1 cellular context compared by ENCODE assay signal in the genomic region with DNA sequence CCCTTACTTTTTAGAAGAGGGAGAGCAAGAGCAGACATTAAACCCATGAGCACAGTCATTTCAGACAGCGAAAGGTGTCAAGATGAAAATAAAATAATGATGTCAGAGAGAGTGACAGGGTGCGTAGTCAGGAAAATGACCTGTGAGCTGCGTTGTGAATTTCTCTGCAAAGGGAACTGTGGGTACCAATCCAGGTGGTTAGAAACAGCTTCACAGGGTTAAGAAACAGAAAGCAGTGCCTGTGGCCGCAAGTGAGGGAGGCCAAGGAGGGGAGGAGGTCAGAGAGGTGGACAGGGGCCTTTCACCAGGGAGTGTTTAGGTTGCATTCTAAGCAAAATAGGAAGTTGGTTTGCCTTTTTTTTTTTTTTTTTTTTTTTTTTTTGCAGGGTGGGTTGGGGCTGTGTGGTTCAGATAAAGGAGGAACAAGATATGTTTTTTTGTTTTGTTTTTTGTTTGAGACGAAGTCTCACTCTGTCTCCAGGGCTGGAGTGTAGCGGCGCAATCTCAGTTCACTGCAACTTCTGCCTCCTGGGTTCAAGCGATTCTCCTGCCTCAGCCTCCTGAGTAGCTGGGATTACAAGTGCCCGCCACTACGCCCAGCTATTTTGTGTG.
TF ChIP-seq lines count a peak whose summit lies in the region.

No MANE protein-coding gene starts in this region.

TF ChIP-seq in WTC11, 78 proteins besides CTCF, POLR2A, EP300 and RAD21 (continued from another document):
- TF ChIP-seq, protein P1, sequence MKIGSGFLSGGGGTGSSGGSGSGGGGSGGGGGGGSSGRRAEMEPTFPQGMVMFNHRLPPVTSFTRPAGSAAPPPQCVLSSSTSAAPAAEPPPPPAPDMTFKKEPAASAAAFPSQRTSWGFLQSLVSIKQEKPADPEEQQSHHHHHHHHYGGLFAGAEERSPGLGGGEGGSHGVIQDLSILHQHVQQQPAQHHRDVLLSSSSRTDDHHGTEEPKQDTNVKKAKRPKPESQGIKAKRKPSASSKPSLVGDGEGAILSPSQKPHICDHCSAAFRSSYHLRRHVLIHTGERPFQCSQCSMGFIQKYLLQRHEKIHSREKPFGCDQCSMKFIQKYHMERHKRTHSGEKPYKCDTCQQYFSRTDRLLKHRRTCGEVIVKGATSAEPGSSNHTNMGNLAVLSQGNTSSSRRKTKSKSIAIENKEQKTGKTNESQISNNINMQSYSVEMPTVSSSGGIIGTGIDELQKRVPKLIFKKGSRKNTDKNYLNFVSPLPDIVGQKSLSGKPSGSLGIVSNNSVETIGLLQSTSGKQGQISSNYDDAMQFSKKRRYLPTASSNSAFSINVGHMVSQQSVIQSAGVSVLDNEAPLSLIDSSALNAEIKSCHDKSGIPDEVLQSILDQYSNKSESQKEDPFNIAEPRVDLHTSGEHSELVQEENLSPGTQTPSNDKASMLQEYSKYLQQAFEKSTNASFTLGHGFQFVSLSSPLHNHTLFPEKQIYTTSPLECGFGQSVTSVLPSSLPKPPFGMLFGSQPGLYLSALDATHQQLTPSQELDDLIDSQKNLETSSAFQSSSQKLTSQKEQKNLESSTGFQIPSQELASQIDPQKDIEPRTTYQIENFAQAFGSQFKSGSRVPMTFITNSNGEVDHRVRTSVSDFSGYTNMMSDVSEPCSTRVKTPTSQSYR (CRISPR knock-in tag; IDR thresholded peaks at IDR 0.05): no peak
- TF ChIP-seq SP1 (CRISPR knock-in tag; conservative IDR thresholded peaks at IDR 0.05) (no peak), USF1 (CRISPR knock-in tag; IDR thresholded peaks at IDR 0.05) (no peak)
TF ChIP-seq in WTC11: peak in this region for 0.
